ENCODE assay signal across 9 cellular contexts in genomic region chr20:61861858-61862257, GRCh38.
"Had no signal": no experiment of that assay in that cellular context is flagged by ENCODE, and none has a peak within 500 bp of the region (broad histone marks: within the 10 kb centered on the region; RNA-seq: fewer than 3 reads in every experiment).

No MANE protein-coding gene starts in this region.

- ATAC-seq: HCT116 had no signal

- H3K27ac Mint-ChIP-seq: GM23338, HFFc6 had no signal

- H3K9me3 ChIP-seq: HAP-1 had no signal

- H3K9me3 Mint-ChIP-seq: GM23338, H9 had no signal

- H3K4me1 Mint-ChIP-seq: GM23338, H9 had no signal

- H3K4me3 Mint-ChIP-seq: GM23338, H9, HFFc6 had no signal

- H3K4me1 ChIP-seq: HAP-1 had no signal

- H3K4me3 ChIP-seq: GM23248, GM23338, HAP-1 had no signal

- H3K4me2 ChIP-seq: GM23338 had no signal

- DNase-seq: GM23248, GOT3, H7, H9, HCEC 1CT, HFFc6 had no signal

- H2AFZ ChIP-seq: GM23248, GM23338 had no signal

- H3K9ac ChIP-seq: GM23248 had no signal

- H3K36me3 ChIP-seq: HAP-1 had no signal

- H3K27ac ChIP-seq: GM23248 had no signal
